Comparison of ENCODE assay signal across 3 cellular contexts in genomic region chr1:244813327-244813726, GRCh38.
TF ChIP-seq lines count a peak whose summit lies in the region.

No MANE protein-coding gene starts in this region.

TF ChIP-seq in HepG2, 621 proteins besides CTCF, POLR2A, EP300 and RAD21:
- TF ChIP-seq IRF9 (CRISPR knock-in tag; IDR thresholded peaks at IDR 0.05; ENCODE audit: borderline replicate concordance) (no peak), HOXA7 (CRISPR knock-in tag; IDR thresholded peaks at IDR 0.05) (no peak), MIER2 (CRISPR knock-in tag; IDR thresholded peaks at IDR 0.05) (peak; percentile 89), ZNF530 (CRISPR knock-in tag; IDR thresholded peaks at IDR 0.05; ENCODE audit: low read depth) (no peak), REST (IDR thresholded peaks at IDR 0.05; ENCODE audit: borderline replicate concordance in 1 of 2, low read depth in 1 of 2, low read length in 2 of 2) (peak; percentile 53 to 91)

TF ChIP-seq in Ishikawa, 13 proteins besides CTCF, POLR2A, EP300 and RAD21:
- TF ChIP-seq FOXM1 (IDR thresholded peaks at IDR 0.05; ENCODE audit: borderline replicate concordance, low read depth): no peak
- peak; percentile 67 for TF ChIP-seq REST (IDR thresholded peaks at IDR 0.05; ENCODE audit: low read depth)

TF ChIP-seq in H1, 55 proteins besides CTCF, POLR2A, EP300 and RAD21:
- TF ChIP-seq POLR2AphosphoS5 (IDR thresholded peaks at IDR 0.05; ENCODE audit: low read depth, low read length) (no peak), CREB1 (IDR thresholded peaks at IDR 0.05) (no peak), SP2 (IDR thresholded peaks at IDR 0.05; ENCODE audit: low read length) (no peak), TCF12 (IDR thresholded peaks at IDR 0.05; ENCODE audit: low read depth, low read length) (no peak), MAX (IDR thresholded peaks at IDR 0.05) (no peak)
